In genomic region chr13:98947925-98948324, GRCh38 we compare ENCODE assay signal across 21 cellular contexts. TPM values are rescaled to one million over a fixed set of nuclear protein-coding genes. Genes with fewer than 3 reads are reported as not detected.
DNase-seq lines count a peak whose midpoint lies in the region; TF ChIP-seq lines count a peak whose summit lies in the region.
"Had no signal": no experiment of that assay in that cellular context is flagged by ENCODE, and none has a peak within 500 bp of the region (broad histone marks: within the 10 kb centered on the region; RNA-seq: fewer than 3 reads in every experiment).

No MANE protein-coding gene starts in this region.

- BruUV-seq in A673 (replicated peaks; lab: Mats Ljungman, UMichigan): no TSS peak

- POLR2A ChIA-PET in A673 (lab: Charles Lee; ENCODE audit: low non-redundant PET): no interaction called here

- H2BK120ac ChIP-seq in mesenchymal stem cell (ENCODE audit: low read depth, low read length): no peak overlapping the region

- WGBS in mesenchymal stem cell: 31% methylated on average over 1 of the region's 1 CpG

- TF ChIP-seq CTCF in A673 (conservative IDR thresholded peaks at IDR 0.05; ENCODE audit: low read depth, low read length) (no peak), WERI-Rb-1 (IDR thresholded peaks at IDR 0.05; ENCODE audit: low read depth, low read length) (no peak)

- no peak overlapping the region for H3K18ac ChIP-seq in mesenchymal stem cell (ENCODE audit: low read depth in 1 of 2, low read length in 2 of 2)

- no peaks in the 10 kb centered on the region for H3K27me3 ChIP-seq in A673 (replicated peaks; ENCODE audit: insufficient read depth, low read depth, low read length, poor library complexity)
- no peaks in the 10 kb centered on the region for H3K27me3 ChIP-seq in WERI-Rb-1 (ENCODE audit: insufficient read depth, low read depth, severe bottlenecking)
- H3K27me3 ChIP-seq in mesenchymal stem cell (ENCODE audit: control insufficient read depth in 1 of 2, insufficient read depth in 1 of 2, low read length in 2 of 2): no peaks in the 10 kb centered on the region
- H3K27me3 ChIP-seq: esophagus muscularis mucosa, uterus had no signal

- H3K9me3 ChIP-seq in A673 (ENCODE audit: low read depth, low read length, poor library complexity, severe bottlenecking): no peaks in the 10 kb centered on the region
- H3K9me3 ChIP-seq in WERI-Rb-1 (ENCODE audit: severe bottlenecking): no peaks in the 10 kb centered on the region
- H3K9me3 ChIP-seq in mesenchymal stem cell (ENCODE audit: control insufficient read depth, low read length): no peaks in the 10 kb centered on the region
- H3K9me3 ChIP-seq: esophagus muscularis mucosa, uterus had no signal

- H2BK5ac ChIP-seq in mesenchymal stem cell (ENCODE audit: low read depth, low read length, poor library complexity, severe bottlenecking): no peak overlapping the region

- H2BK15ac ChIP-seq in mesenchymal stem cell (ENCODE audit: low read depth, poor library complexity, severe bottlenecking): no peak overlapping the region

- H3K4me1 ChIP-seq in A673 (ENCODE audit: insufficient read depth, low read length, poor library complexity, severe bottlenecking) (no peaks in the 10 kb centered on the region), mesenchymal stem cell (ENCODE audit: control insufficient read depth, insufficient read depth, low read depth, low read length) (peaks cover 4% of the 10 kb centered on the region)
- H3K4me1 ChIP-seq: uterus had no signal

- intact Hi-C loops in A673 (cut with micrococcal nuclease; ENCODE audit: unreplicated experiment): no loop called here

- H3K4me3 ChIP-seq in A673 (ENCODE audit: low read depth, low read length, poor library complexity, severe bottlenecking) (no peak overlapping the region), WERI-Rb-1 (ENCODE audit: low read depth, low read length) (no peak overlapping the region), mesenchymal stem cell (ENCODE audit: insufficient read depth in 1 of 2, low read depth in 1 of 2, low read length in 2 of 2) (no peak overlapping the region)
- H3K4me3 ChIP-seq: coronary artery, esophagus muscularis mucosa, uterus had no signal

- no peaks in the 10 kb centered on the region for H3K36me3 ChIP-seq in A673 (ENCODE audit: insufficient read depth, low read length, poor library complexity, severe bottlenecking)
- H3K36me3 ChIP-seq in WERI-Rb-1: no peaks in the 10 kb centered on the region
- peaks cover 0 to 8% of the 10 kb centered on the region in 2 experiments for H3K36me3 ChIP-seq in mesenchymal stem cell (ENCODE audit: control insufficient read depth in 1 of 2, insufficient read depth in 2 of 2, low read depth in 1 of 2, low read length in 2 of 2)
- H3K36me3 ChIP-seq: esophagus muscularis mucosa, uterus had no signal

- no peak overlapping the region for H3K27ac ChIP-seq in A673 (ENCODE audit: low read depth, low read length, poor library complexity, severe bottlenecking)
- peak overlapping the region; percentile 33 for H3K27ac ChIP-seq in WERI-Rb-1
- no peak overlapping the region for H3K27ac ChIP-seq in mesenchymal stem cell (ENCODE audit: low read length, poor library complexity, severe bottlenecking)
- H3K27ac ChIP-seq: coronary artery had no signal

- no peak overlapping the region for H3K14ac ChIP-seq in mesenchymal stem cell (ENCODE audit: low read length in 2 of 2)

- H3K4me2 ChIP-seq in mesenchymal stem cell (ENCODE audit: low read length, poor library complexity, severe bottlenecking): no peak overlapping the region

- no peak overlapping the region for H3K23ac ChIP-seq in mesenchymal stem cell (ENCODE audit: low read length in 2 of 2)

- no peak overlapping the region for H2BK12ac ChIP-seq in mesenchymal stem cell (ENCODE audit: low read length in 2 of 2)

- CTCF ChIA-PET in A673 (lab: Charles Lee): no interaction called here

- H2AFZ ChIP-seq in mesenchymal stem cell (ENCODE audit: low read depth, low read length): no peak overlapping the region

- H3K9ac ChIP-seq in mesenchymal stem cell (ENCODE audit: low read length): no peak overlapping the region

- H4K91ac ChIP-seq in mesenchymal stem cell (ENCODE audit: low read length): no peak overlapping the region

- H3K79me1 ChIP-seq in mesenchymal stem cell (replicated peaks; ENCODE audit: low read length, poor library complexity, severe bottlenecking): peaks cover 21% of the 10 kb centered on the region

- no peak overlapping the region for H2AK5ac ChIP-seq in mesenchymal stem cell (ENCODE audit: low read length, severe bottlenecking)

- no peak overlapping the region for H3K4ac ChIP-seq in mesenchymal stem cell (ENCODE audit: low read depth in 1 of 2, low read length in 2 of 2)

- H4K8ac ChIP-seq in mesenchymal stem cell (ENCODE audit: low read length): no peak overlapping the region

- DNase-seq in A673 (ENCODE audit: low spot score) (peak; percentile 28), ELR (ENCODE audit: low read depth) (peak; percentile 19), WERI-Rb-1 (no peak), mesenchymal stem cell (peak; percentile 25), cerebellum (ENCODE audit: low spot score) (no peak), AG08396 (ENCODE audit: low spot score) (no peak), NCI-H226 (no peak)
- DNase-seq: activated CD4-positive, alpha-beta T cell treated with anti-CD3 and anti-CD28 coated beads, Interleukin-2, amount 50 U/mL, for 48 hours; activated naive CD4-positive, alpha-beta T cell treated with Interleukin-2 at 50 U/mL for 16 hours; HCEC 1CT; NCI-H1436; NCI-H2107; NCI-H510A; SHP77 treated with DMSO at 0.1 percent for 48 hours; stimulated activated CD4-positive, alpha-beta T cell treated with anti-CD3 and anti-CD28 coated beads, Interleukin-12 subunit alpha, Interleukin-12 subunit beta, amount 100 ng/mL, for 4 hours; stimulated activated CD4-positive, alpha-beta T cell treated with anti-CD3 and anti-CD28 coated beads, Interleukin-4, amount 100 ng/mL, for 24 hours; T-helper 1 cell; uterus had no signal

RNA-seq across cellular contexts. Expression of gene DOCK9, which starts 29.9 kb away (rescaled TPM):
- 4.2 and 4.5 TPM in 2 replicates for total RNA-seq in A673 (2021)
- polyA plus RNA-seq in mesenchymal stem cell (2013, experiment 1 of 2): 22.0 TPM
- 20.8 TPM for polyA plus RNA-seq in mesenchymal stem cell (2013, experiment 2 of 2)
- 65.5 TPM for total RNA-seq in cerebellum
- polyA plus RNA-seq: CD14-positive monocyte had no signal

Comparison
In these comparisons a context has a peak if more than half of its experiments do, and no peak if none do; other contexts are left out.
1. DNase-seq: peak in A673 (single experiment), ELR (single experiment) and mesenchymal stem cell (single experiment); none in WERI-Rb-1 (single experiment), cerebellum (single experiment), AG08396 (single experiment) and NCI-H226 (single experiment).
2. RNA of gene DOCK9, which starts 29.9 kb away (total RNA-seq): 65.5 TPM in cerebellum (single experiment); 4.2 to 4.5 TPM in A673; every median in the first group is over 10 times any median in the second.